10 cellular contexts compared by ENCODE assay signal in the genomic region with DNA sequence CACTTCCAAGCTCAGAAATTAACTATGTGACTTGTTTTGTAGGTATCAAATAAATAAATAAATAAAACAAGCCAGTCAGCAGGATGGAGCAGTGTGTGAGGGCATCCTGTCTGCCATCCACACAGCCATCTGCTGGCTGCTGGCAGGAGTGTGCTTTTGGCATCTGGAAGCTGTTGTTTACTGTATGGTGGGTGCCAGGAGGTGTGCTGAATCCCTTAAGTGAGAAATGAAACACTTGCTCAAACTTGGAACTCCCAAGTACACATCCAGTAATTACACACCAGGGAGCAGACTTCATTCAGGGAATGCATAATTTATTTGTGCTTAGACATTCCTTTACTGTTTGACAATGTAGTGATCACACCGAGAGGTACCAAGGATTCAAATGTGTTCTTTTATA. TPM values are rescaled to one million over a fixed set of nuclear protein-coding genes. Genes with fewer than 3 reads are reported as not detected.
DNase-seq lines count a peak whose midpoint lies in the region; ATAC-seq and TF ChIP-seq lines count a peak whose summit lies in the region.
"Had no signal": no experiment of that assay in that cellular context is flagged by ENCODE, and none has a peak within 500 bp of the region (broad histone marks: within the 10 kb centered on the region; RNA-seq: fewer than 3 reads in every experiment).

No MANE protein-coding gene starts in this region.

- peaks cover 0 to 4% (median 0%) of the 10 kb centered on the region in 7 donors for H3K4me1 Mint-ChIP-seq in naive thymus-derived CD4-positive, alpha-beta T cell
- H3K4me1 Mint-ChIP-seq: stimulated activated naive B cell treated with anti-CD40 and anti-IgM and Interleukin-4, amounts not matched to agents 10 μg/mL and 1 μg/mL and 100 μg/mL, for 72 hours had no signal

- no peaks in the 10 kb centered on the region for H3K9me3 Mint-ChIP-seq in naive thymus-derived CD4-positive, alpha-beta T cell
- H3K9me3 Mint-ChIP-seq: activated naive CD4-positive, alpha-beta T cell treated with anti-CD3 and anti-CD28 coated beads, Interleukin-2, amount 50 U/mL, for 72 hours; stimulated activated naive B cell treated with anti-CD40 and anti-IgM and Interleukin-4, amounts not matched to agents 10 μg/mL and 1 μg/mL and 100 μg/mL, for 72 hours had no signal

- H3K27ac Mint-ChIP-seq in naive thymus-derived CD4-positive, alpha-beta T cell, result no peak overlapping the region
- H3K27ac Mint-ChIP-seq: activated naive CD4-positive, alpha-beta T cell treated with anti-CD3 and anti-CD28 coated beads, Interleukin-2, amount 50 U/mL, for 72 hours; stimulated activated naive B cell treated with anti-CD40 and anti-IgM and Interleukin-4, amounts not matched to agents 10 μg/mL and 1 μg/mL and 100 μg/mL, for 72 hours had no signal

- no peak overlapping the region for H3K27ac ChIP-seq in VCaP
- no peak overlapping the region for H3K27ac ChIP-seq in liver (ENCODE audit: low read depth in 1 of 2, low read length in 2 of 2)
- H3K27ac ChIP-seq in naive thymus-derived CD4-positive, alpha-beta T cell (ENCODE audit: low read depth, low read length), result no peak overlapping the region

- H3K9me3 ChIP-seq in liver (ENCODE audit: control insufficient read depth in 4 of 4, low read length in 3 of 4), result no peaks in the 10 kb centered on the region
- no peaks in the 10 kb centered on the region for H3K9me3 ChIP-seq in naive thymus-derived CD4-positive, alpha-beta T cell (ENCODE audit: control insufficient read depth in 2 of 3, low read length in 3 of 3)

- peaks cover 0 to 10% (median 0%) of the 10 kb centered on the region in 5 donors for H3K27me3 Mint-ChIP-seq in naive thymus-derived CD4-positive, alpha-beta T cell
- H3K27me3 Mint-ChIP-seq: stimulated activated naive B cell treated with anti-CD40 and anti-IgM and Interleukin-4, amounts not matched to agents 10 μg/mL and 1 μg/mL and 100 μg/mL, for 72 hours had no signal

- no peaks in the 10 kb centered on the region for H3K36me3 Mint-ChIP-seq in naive thymus-derived CD4-positive, alpha-beta T cell
- H3K36me3 Mint-ChIP-seq: activated naive CD4-positive, alpha-beta T cell treated with anti-CD3 and anti-CD28 coated beads, Interleukin-2, amount 50 U/mL, for 72 hours; stimulated activated naive B cell treated with anti-CD40 and anti-IgM and Interleukin-4, amounts not matched to agents 10 μg/mL and 1 μg/mL and 100 μg/mL, for 72 hours had no signal

- intact Hi-C loops in naive thymus-derived CD4-positive, alpha-beta T cell (cut with micrococcal nuclease), result no loop called here

- H3K4me1 ChIP-seq in liver (ENCODE audit: control insufficient read depth in 4 of 4, insufficient read depth in 4 of 4, low read length in 3 of 4), result no peaks in the 10 kb centered on the region
- H3K4me1 ChIP-seq in naive thymus-derived CD4-positive, alpha-beta T cell (ENCODE audit: control insufficient read depth in 2 of 2, insufficient read depth in 2 of 2, low read length in 2 of 2), result no peaks in the 10 kb centered on the region

- no peak overlapping the region for H3K9ac ChIP-seq in liver (ENCODE audit: low read depth in 1 of 2, low read length in 2 of 2)

- H3K4me3 Mint-ChIP-seq in naive thymus-derived CD4-positive, alpha-beta T cell, result no peak overlapping the region
- H3K4me3 Mint-ChIP-seq: stimulated activated naive B cell treated with anti-CD40 and anti-IgM and Interleukin-4, amounts not matched to agents 10 μg/mL and 1 μg/mL and 100 μg/mL, for 72 hours had no signal

- no peak overlapping the region for H3K4me3 ChIP-seq in liver (ENCODE audit: low read depth in 1 of 3, low read length in 3 of 3)
- H3K4me3 ChIP-seq in naive thymus-derived CD4-positive, alpha-beta T cell (ENCODE audit: low read length), result no peak overlapping the region

- H3K36me3 ChIP-seq in liver (ENCODE audit: control insufficient read depth in 4 of 4, insufficient read depth in 3 of 4, low read depth in 1 of 4, low read length in 3 of 4), result no peaks in the 10 kb centered on the region
- H3K36me3 ChIP-seq in naive thymus-derived CD4-positive, alpha-beta T cell (ENCODE audit: control insufficient read depth in 2 of 3, insufficient read depth in 3 of 3, low read length in 3 of 3), result no peaks in the 10 kb centered on the region

- no peaks in the 10 kb centered on the region for H3K27me3 ChIP-seq in liver (ENCODE audit: control insufficient read depth in 4 of 4, insufficient read depth in 4 of 4, low read length in 3 of 4)
- no peaks in the 10 kb centered on the region for H3K27me3 ChIP-seq in naive thymus-derived CD4-positive, alpha-beta T cell (ENCODE audit: control insufficient read depth in 2 of 2, insufficient read depth in 2 of 2, low read length in 2 of 2)

- DNase-seq in DMS 273 treated with DMSO at 0.1 percent for 48 hours (lab: John Stamatoyannopoulos, UW) (peak; percentile 98), HuH-7.5 (ENCODE audit: low spot score) (no peak)
- no peak for DNase-seq in naive thymus-derived CD4-positive, alpha-beta T cell
- DNase-seq: stimulated activated naive B cell treated with anti-CD40 and anti-IgM and Interleukin-4, amounts not matched to agents 10 μg/mL and 1 μg/mL and 100 μg/mL, for 72 hours had no signal

- CTCF ChIA-PET in naive thymus-derived CD4-positive, alpha-beta T cell (lab: Charles Lee), result interaction anchor here (1.1 kb wide), 1 partner anchor 28 kb away, joined by 4 read pairs; no protein-coding TSS in a partner anchor

- TF ChIP-seq RAD21 in liver (IDR thresholded peaks at IDR 0.05), result peak; percentile 52 to 74

- POLR2A ChIA-PET in naive thymus-derived CD4-positive, alpha-beta T cell (lab: Charles Lee), result no interaction called here

- whole genome bisulfite sequencing in liver, result 96% methylated on average over 1 of the region's 1 CpG

- ATAC-seq in naive thymus-derived CD4-positive, alpha-beta T cell, result no peak
- ATAC-seq in HG03139 (IDR thresholded peaks at IDR 0.05; ENCODE audit: unreplicated experiment), result no peak
- ATAC-seq in HG03095 (IDR thresholded peaks at IDR 0.05; ENCODE audit: unreplicated experiment), result no peak
- ATAC-seq: activated naive CD4-positive, alpha-beta T cell treated with anti-CD3 and anti-CD28 coated beads, Interleukin-2, amount 50 U/mL, for 72 hours; stimulated activated naive B cell treated with anti-CD40 and anti-IgM and Interleukin-4, amounts not matched to agents 10 μg/mL and 1 μg/mL and 100 μg/mL, for 72 hours had no signal

- TF ChIP-seq CTCF in LNCAP (IDR thresholded peaks at IDR 0.05), result peak; percentile 33; the same call in 1 of the 2 replicates
- TF ChIP-seq CTCF in VCaP (conservative IDR thresholded peaks at IDR 0.05), result peak; percentile 66
- peak; percentile 25 for TF ChIP-seq CTCF in liver (IDR thresholded peaks at IDR 0.05; ENCODE audit: low read depth, low read length, missing input control)

TF ChIP-seq in liver, 16 proteins besides CTCF, POLR2A, EP300 and RAD21:
- TF ChIP-seq TAF1 (conservative IDR thresholded peaks at IDR 0.05) (no peak), EGR1 (IDR thresholded peaks at IDR 0.05; ENCODE audit: low read depth in 2 of 2) (no peak), ZBTB33 (IDR thresholded peaks at IDR 0.05) (no peak), MAX (IDR thresholded peaks at IDR 0.05) (no peak), FOXA1 (IDR thresholded peaks at IDR 0.05) (no peak), RXRA (IDR thresholded peaks at IDR 0.05) (no peak), SP1 (IDR thresholded peaks at IDR 0.05) (no peak)

RNA-seq across cellular contexts. Expression of gene TAX1BP1, which starts 16.9 kb away (rescaled TPM):
- total RNA-seq in liver, result 10 to 100 TPM; 55.0 to 57.1 TPM
- polyA plus RNA-seq in liver, result 10 to 100 TPM; 35.7 to 50.9 TPM
- 100 to 1,000 TPM in 3 of 5 experiments, 10 to 100 TPM in 2; 69.4 to 111 (median 108) TPM for total RNA-seq in naive thymus-derived CD4-positive, alpha-beta T cell
- polyA plus RNA-seq in naive thymus-derived CD4-positive, alpha-beta T cell, result 100 to 1,000 TPM; 112 TPM
